20 cellular contexts compared by ENCODE assay signal in genomic region chr17:30483159-30483558, GRCh38. TPM values are rescaled to one million over a fixed set of nuclear protein-coding genes. Genes with fewer than 3 reads are reported as not detected.
DNase-seq lines count a peak whose midpoint lies in the region; ATAC-seq, FAIRE-seq and TF ChIP-seq lines count a peak whose summit lies in the region.
"Had no signal": no experiment of that assay in that cellular context is flagged by ENCODE, and none has a peak within 500 bp of the region (broad histone marks: within the 10 kb centered on the region; RNA-seq: fewer than 3 reads in every experiment).

No MANE protein-coding gene starts in this region.

- H3K4me1 ChIP-seq in HepG2 (ENCODE audit: insufficient read depth, low read length) (peaks cover 11% of the 10 kb centered on the region), right lobe of liver (peaks cover 0 to 10% (median 2%) of the 10 kb centered on the region in 4 donors), K562 (replicated peaks in 1 of 2; ENCODE audit: control insufficient read depth in 2 of 2, insufficient read depth in 2 of 2, low read length in 2 of 2) (peaks cover 0 to 2% of the 10 kb centered on the region in 2 experiments; a peak in 1 of 5 replicates), psoas muscle (peaks cover 13% of the 10 kb centered on the region)

- no peaks in the 10 kb centered on the region for H3K9me1 ChIP-seq in K562 (ENCODE audit: control insufficient read depth, insufficient read depth, low read length)

- POLR2A ChIA-PET in HepG2 (lab: Yijun Ruan, JAX): no interaction called here
- POLR2A ChIA-PET in K562 (lab: Yijun Ruan, JAX): no interaction called here

- H3K27me3 ChIP-seq in HepG2 (ENCODE audit: control insufficient read depth in 1 of 2, insufficient read depth in 2 of 2, low read length in 2 of 2) (no peaks in the 10 kb centered on the region), right lobe of liver (no peaks in the 10 kb centered on the region), K562 (ENCODE audit: control insufficient read depth in 2 of 2, insufficient read depth in 2 of 2, low read length in 2 of 2) (no peaks in the 10 kb centered on the region), psoas muscle (ENCODE audit: insufficient read depth in 3 of 3, low read length in 2 of 3) (no peaks in the 10 kb centered on the region)

- H3K9ac ChIP-seq in HepG2 (ENCODE audit: insufficient read depth, low read depth, low read length) (no peak overlapping the region), K562 (ENCODE audit: insufficient read depth in 1 of 2, low read depth in 2 of 2, low read length in 2 of 2) (no peak overlapping the region)

- ATAC-seq in HepG2 (no peak), right lobe of liver (no peak), K562 (no peak), psoas muscle (no peak), GM19397 (IDR thresholded peaks at IDR 0.05; ENCODE audit: unreplicated experiment) (no peak)

- no peaks in the 10 kb centered on the region; the same call in 1 of the 2 replicates for H4K20me1 ChIP-seq in HepG2 (ENCODE audit: insufficient read depth, low read length)
- H4K20me1 ChIP-seq in K562 (replicated peaks; ENCODE audit: control insufficient read depth, insufficient read depth, low read length): no peaks in the 10 kb centered on the region

- DNase-seq in HepG2 (ENCODE audit: low spot score) (no peak), right lobe of liver (no peak), K562 (ENCODE audit: extremely low read depth in 1 of 4, low spot score in 3 of 4) (no peak), psoas muscle (no peak), T-helper 9 cell (no peak)
- no peak for DNase-seq in activated CD8-positive, alpha-beta memory T cell treated with anti-CD3 and anti-CD28 coated beads for 24 hours
- DNase-seq: 8988T; C1 segment of cervical spinal cord; Calu3; CD4-positive, alpha-beta memory T cell; COR-L47; DMS53; DMS79 treated with DMSO at 0.1 percent for 48 hours; GF-D8; GOT3 had no signal

- H3K4me2 ChIP-seq in HepG2 (ENCODE audit: low read depth, low read length): no peak overlapping the region
- no peak overlapping the region for H3K4me2 ChIP-seq in K562 (ENCODE audit: insufficient read depth, low read length)

- H3K36me3 ChIP-seq in HepG2 (replicated peaks in 1 of 2; ENCODE audit: control insufficient read depth in 1 of 2, insufficient read depth in 2 of 2, low read length in 2 of 2): peaks cover 5 to 68% of the 10 kb centered on the region in 2 experiments
- H3K36me3 ChIP-seq in right lobe of liver: peaks cover 0 to 80% (median 22%) of the 10 kb centered on the region in 4 donors
- peaks cover 87% of the 10 kb centered on the region for H3K36me3 ChIP-seq in K562 (ENCODE audit: control insufficient read depth, insufficient read depth, low read length)
- peaks cover 0 to 94% of the 10 kb centered on the region in 2 donors for H3K36me3 ChIP-seq in psoas muscle (ENCODE audit: insufficient read depth in 1 of 2, low read depth in 1 of 2)

- intact Hi-C loops in HepG2 (cut with micrococcal nuclease; ENCODE audit: unreplicated experiment): no loop called here
- intact Hi-C loops in right lobe of liver (cut with DNase I): no loop called here
- intact Hi-C loops in K562 (cut with micrococcal nuclease): no loop called here
- intact Hi-C loops in psoas muscle (cut with DNase I): no loop called here

- peaks cover 16% of the 10 kb centered on the region for H3K79me2 ChIP-seq in HepG2 (ENCODE audit: insufficient read depth, low read length)
- peaks cover 23% of the 10 kb centered on the region for H3K79me2 ChIP-seq in K562 (ENCODE audit: control insufficient read depth, insufficient read depth, low read length)

- no peak overlapping the region for H2AFZ ChIP-seq in HepG2 (ENCODE audit: low read length)
- no peak overlapping the region for H2AFZ ChIP-seq in K562 (ENCODE audit: low read depth, low read length)

- in situ Hi-C loops in HepG2 (cut with HindIII; ENCODE audit: extremely low pct_ligation_motif_present, low pct_unique_long_range_greater_than_20kb): no loop called here
- in situ Hi-C loops in K562 (cut with MboI): no loop called here

- FAIRE-seq in HepG2 (lab: Jason Lieb, UNC) (no peak), K562 (lab: Jason Lieb, UNC) (no peak)
- FAIRE-seq: GM12892, GM19239, H54 had no signal

- TF ChIP-seq EP300 in HepG2 (IDR thresholded peaks at IDR 0.05; ENCODE audit: low read depth in 2 of 2, low read length in 2 of 2) (no peak), HepG2 (CRISPR knock-in tag; IDR thresholded peaks at IDR 0.05; ENCODE audit: borderline replicate concordance) (no peak), K562 (IDR thresholded peaks at IDR 0.05; ENCODE audit: low read length) (no peak)

- TF ChIP-seq CTCF in HepG2 (CRISPR knock-in tag; IDR thresholded peaks at IDR 0.05): no peak
- TF ChIP-seq CTCF in right lobe of liver (IDR thresholded peaks at IDR 0.05): no peak
- no peak for TF ChIP-seq CTCF in K562 (IDR thresholded peaks at IDR 0.05 in 2 of 3, conservative IDR thresholded peaks at IDR 0.05 in 1 of 3; ENCODE audit: insufficient read depth in 2 of 3, low read depth in 1 of 3, low read length in 3 of 3)
- TF ChIP-seq CTCF in psoas muscle (IDR thresholded peaks at IDR 0.05): no peak

- BruUV-seq in HepG2 (replicated peaks; lab: Mats Ljungman, UMichigan) (no TSS peak), K562 (replicated peaks; lab: Mats Ljungman, UMichigan) (no TSS peak)

- H3K4me3 ChIP-seq in HepG2 (replicated peaks in 1 of 3; ENCODE audit: insufficient read depth in 1 of 3, low read depth in 2 of 3, low read length in 3 of 3): no peak overlapping the region
- no peak overlapping the region for H3K4me3 ChIP-seq in right lobe of liver
- H3K4me3 ChIP-seq in K562: no peak overlapping the region
- no peak overlapping the region for H3K4me3 ChIP-seq in psoas muscle
- H3K4me3 ChIP-seq: HAP-1 had no signal

- TF ChIP-seq POLR2A in HepG2 (IDR thresholded peaks at IDR 0.05; ENCODE audit: insufficient read depth in 1 of 2, low read depth in 2 of 2, low read length in 2 of 2): no peak
- TF ChIP-seq POLR2A in right lobe of liver (IDR thresholded peaks at IDR 0.05): no peak
- TF ChIP-seq POLR2A in K562 (conservative IDR thresholded peaks at IDR 0.05): no peak

- H3K27ac ChIP-seq in HepG2 (ENCODE audit: extremely low read length, insufficient read depth, low read length): no peak overlapping the region
- no peak overlapping the region for H3K27ac ChIP-seq in right lobe of liver
- H3K27ac ChIP-seq in K562 (ENCODE audit: extremely low read depth, low read depth, low read length): no peak overlapping the region
- peak overlapping the region; percentile 57 for H3K27ac ChIP-seq in psoas muscle

- no peak for TF ChIP-seq RAD21 in HepG2 (CRISPR knock-in tag; IDR thresholded peaks at IDR 0.05)
- TF ChIP-seq RAD21 in K562 (CRISPR knock-in tag; conservative IDR thresholded peaks at IDR 0.05 in 1 of 2, IDR thresholded peaks at IDR 0.05 in 1 of 2): no peak

- CTCF ChIA-PET in HepG2 (lab: Yijun Ruan, JAX; ENCODE audit: low intra/inter-chr PET ratio, low total read pairs) (no interaction called here), K562 (lab: Yijun Ruan, JAX; ENCODE audit: low intra/inter-chr PET ratio) (no interaction called here)

- WGBS in HepG2 (ENCODE audit: low lambda C conversion rate): 100% methylated on average over 1 of the region's 1 CpG
- 73% methylated on average over 1 of the region's 1 CpG for WGBS in right lobe of liver (ENCODE audit: insufficient coverage, low coverage, low lambda C conversion rate, missing lambda C conversion rate)
- WGBS in K562 (ENCODE audit: insufficient coverage, low coverage, missing lambda C conversion rate): 95% methylated on average over 1 of the region's 1 CpG
- WGBS in psoas muscle, 3 donors: 88 to 100% (median 94%) methylated on average over 1 of the region's 1 CpG

- H3K9me3 ChIP-seq in HepG2 (ENCODE audit: low read length) (no peaks in the 10 kb centered on the region), right lobe of liver (no peaks in the 10 kb centered on the region), K562 (replicated peaks; ENCODE audit: control insufficient read depth, insufficient read depth, low read depth, low read length) (no peaks in the 10 kb centered on the region), psoas muscle (no peaks in the 10 kb centered on the region)
- H3K9me3 ChIP-seq: HAP-1 had no signal

RNA-seq across cellular contexts. Expression of gene GOSR1, which starts 6.0 kb away (rescaled TPM):
- total RNA-seq in HepG2 (2016; rRNA removed; fragmentation: Illumina TruSeq; extraction: Trizol) (37.0 and 44.6 TPM in 2 replicates), right lobe of liver (10 to 100 TPM; 20.0 to 33.7 (median 27.1) TPM), K562 (2014; rRNA removed) (17.6 and 20.7 TPM in 2 replicates), K562 (2014; rRNA removed; fragmentation: Illumina TruSeq; extraction: Trizol) (33.3 and 36.5 TPM in 2 replicates), K562 (2015; rRNA removed; fragmentation: Illumina TruSeq; extraction: Trizol) (31.6 and 31.9 TPM in 2 replicates), K562 (2021) (33.3 and 35.7 TPM in 2 replicates), psoas muscle (10 to 100 TPM; 26.8 to 38.2 (median 27.2) TPM)
- total RNA-seq in HepG2 (2016; cell fraction: cytosol; rRNA removed; fragmentation: Illumina TruSeq; extraction: Trizol; ENCODE audit: low read depth): 28.9 and 32.9 TPM in 2 replicates
- total RNA-seq in HepG2 (2016; cell fraction: insoluble cytoplasmic fraction; rRNA removed; fragmentation: Illumina TruSeq; extraction: Trizol): 36.9 and 46.8 TPM in 2 replicates
- total RNA-seq in HepG2 (2016; cell fraction: membrane; rRNA removed; fragmentation: Illumina TruSeq; extraction: Trizol): 18.1 and 20.9 TPM in 2 replicates
- 39.4 and 39.8 TPM in 2 replicates for total RNA-seq in HepG2 (2016; cell fraction: nucleus; rRNA removed; fragmentation: Illumina TruSeq; extraction: Trizol)
- polyA plus RNA-seq in HepG2 (2011; rRNA removed) (12.5 and 15.8 TPM in 2 replicates), K562 (2011; rRNA removed) (14.0 and 26.5 TPM in 2 replicates), K562 (2014; fragmentation: Illumina TruSeq; extraction: Trizol) (38.2 and 38.5 TPM in 2 replicates), K562 (2014; fragmentation: Nextera tagmentation; extraction: Ambion mirVana) (10 to 100 TPM; 56.7 to 95.5 TPM), K562 (2014; rRNA removed) (19.9 TPM in 2 replicates), psoas muscle (10 to 100 TPM in 2 of 3 donors, 1 to 10 TPM in 1; 10.0 to 20.4 (median 13.9) TPM)
- 7.1 and 11.8 TPM in 2 replicates for polyA plus RNA-seq in HepG2 (2011; cell fraction: cytosol; rRNA removed)
- 10.2 and 10.3 TPM in 2 replicates for polyA plus RNA-seq in HepG2 (2011; cell fraction: nucleus; rRNA removed)
- polyA plus RNA-seq in HepG2 (2012): 26.1 and 37.7 TPM in 2 replicates
- 3.3 and 3.6 TPM in 2 replicates for polyA plus RNA-seq in HepG2 (2016; cell fraction: cytosol; fragmentation: Illumina TruSeq; extraction: Trizol; ENCODE audit: low read depth)
- 30.4 and 34.8 TPM in 2 replicates for polyA plus RNA-seq in HepG2 (2016; cell fraction: insoluble cytoplasmic fraction; fragmentation: Illumina TruSeq; extraction: Trizol; ENCODE audit: low read depth)
- 8.4 and 9.0 TPM in 2 replicates for polyA plus RNA-seq in HepG2 (2016; cell fraction: membrane; fragmentation: Illumina TruSeq; extraction: Trizol; ENCODE audit: low read depth)
- polyA plus RNA-seq in HepG2 (2016; cell fraction: nucleus; fragmentation: Illumina TruSeq; extraction: Trizol; ENCODE audit: insufficient read depth, low read depth): 35.8 and 42.7 TPM in 2 replicates
- polyA minus RNA-seq in HepG2 (2011; rRNA and poly(A)+ RNA removed; ENCODE audit: low replicate concordance): 13.3 and 27.5 TPM in 2 replicates
- polyA minus RNA-seq in HepG2 (2011; cell fraction: cytosol; rRNA and poly(A)+ RNA removed): 14.8 and 16.9 TPM in 2 replicates
- polyA minus RNA-seq in HepG2 (2011; cell fraction: nucleus; rRNA and poly(A)+ RNA removed): 56.3 and 63.3 TPM in 2 replicates
- total RNA-seq in K562 (2011; cell fraction: chromatin; rRNA removed; ENCODE audit: low replicate concordance): 54.3 and 118 TPM in 2 replicates
- 28.7 and 30.8 TPM in 2 replicates for total RNA-seq in K562 (2011; cell fraction: nucleolus; rRNA removed)
- 58.6 and 90.8 TPM in 2 replicates for total RNA-seq in K562 (2011; cell fraction: nucleoplasm; rRNA removed)
- polyA plus RNA-seq in K562 (2011; cell fraction: cytosol; rRNA removed): 7.7 and 9.3 TPM in 2 replicates
- 14.5 and 16.8 TPM in 2 replicates for polyA plus RNA-seq in K562 (2011; cell fraction: nucleus; rRNA removed)
- 23.5 and 36.6 TPM in 2 replicates for polyA plus RNA-seq in K562 (2012)
- polyA minus RNA-seq in K562 (2011; rRNA and poly(A)+ RNA removed): 48.8 and 72.3 TPM in 2 replicates
- polyA minus RNA-seq in K562 (2011; cell fraction: cytosol; rRNA and poly(A)+ RNA removed): 6.5 and 15.8 TPM in 2 replicates
- polyA minus RNA-seq in K562 (2011; cell fraction: nucleus; rRNA and poly(A)+ RNA removed): 24.0 and 31.7 TPM in 2 replicates

Comparison
In these comparisons a context has a peak if more than half of its experiments do, and no peak if none do; other contexts are left out.
1. Of the 241 proteins assayed by ChIP-seq in both HepG2 and K562: peak only in HepG2: none; only in K562: none; in both: ZNF24; in neither: 240.